1 cellular context compared by ENCODE assay signal in genomic region chr18:68426731-68427315, GRCh38.
TF ChIP-seq lines count a peak whose summit lies in the region.

No MANE protein-coding gene starts in this region.

TF ChIP-seq in SK-N-SH, 30 proteins besides CTCF, POLR2A, EP300 and RAD21 (continued from another document):
- no peak for TF ChIP-seq ZBTB33 (IDR thresholded peaks at IDR 0.05; ENCODE audit: borderline replicate concordance, low read depth)
- TF ChIP-seq SMC3 (IDR thresholded peaks at IDR 0.05; ENCODE audit: low read depth, low read length) = no peak
- TF ChIP-seq USF1 (IDR thresholded peaks at IDR 0.05; ENCODE audit: borderline replicate concordance, low read depth) = no peak
- TF ChIP-seq RCOR1 (IDR thresholded peaks at IDR 0.05; ENCODE audit: low read length) = no peak
- TF ChIP-seq REST (IDR thresholded peaks at IDR 0.05; ENCODE audit: low read depth, low read length) = no peak
- TF ChIP-seq GATA2 (CRISPR knock-in tag; IDR thresholded peaks at IDR 0.05) = no peak
- no peak for TF ChIP-seq USF2 (IDR thresholded peaks at IDR 0.05; ENCODE audit: borderline replicate concordance, low read depth, low read length)
